37 cellular contexts compared by ENCODE assay signal in genomic region chr20:10960416-10960815, GRCh38.
"Had no signal": no experiment of that assay in that cellular context is flagged by ENCODE, and none has a peak within 500 bp of the region (broad histone marks: within the 10 kb centered on the region; RNA-seq: fewer than 3 reads in every experiment).

No MANE protein-coding gene starts in this region.

- DNase-seq: activated effector memory CD4-positive, alpha-beta T cell treated with anti-CD3 and anti-CD28 coated beads, Interleukin-2, amount 50 U/mL, for 16 hours; activated effector memory CD4-positive, alpha-beta T cell treated with Interleukin-2 at 50 U/mL for 16 hours; activated gamma-delta T cell; activated gamma-delta T cell treated with Interleukin-2 at 50 U/mL for 16 hours; activated naive CD4-positive, alpha-beta T cell; activated naive CD4-positive, alpha-beta T cell treated with anti-CD3 and anti-CD28 coated beads for 36 hours; activated naive CD4-positive, alpha-beta T cell treated with anti-CD3 and anti-CD28 coated beads, Interleukin-2, amount 10 ng/mL, durations not matched to agents 7 days and 5 days; activated naive CD4-positive, alpha-beta T cell treated with anti-CD3 and anti-CD28 coated beads, Interleukin-2, amount 50 U/mL, for 16 hours; activated naive CD4-positive, alpha-beta T cell treated with Interleukin-2 at 50 U/mL for 16 hours; activated naive CD8-positive, alpha-beta T cell treated with anti-CD3 and anti-CD28 coated beads for 36 hours; activated naive CD8-positive, alpha-beta T cell treated with anti-CD3 and anti-CD28 coated beads, Interleukin-2, amount 10 ng/mL, durations not matched to agents 7 days and 5 days; activated naive CD8-positive, alpha-beta T cell treated with anti-CD3 and anti-CD28 coated beads, Interleukin-2, amount 50 U/mL, for 24 hours; activated T-cell treated with anti-CD3 and anti-CD28 coated beads, Interleukin-2, amount 50 U/mL, for 24 hours; activated T-cell treated with anti-CD3 and anti-CD28 coated beads, Interleukin-2, amount 50 U/mL, for 4 hours; activated T-cell treated with anti-CD3 and anti-CD28 coated beads, Interleukin-2, amount 50 U/mL, for 48 hours; activated T-cell treated with anti-CD3 and anti-CD28 coated beads, Interleukin-2, amount 50 U/mL, for 72 hours; adrenal gland; amniotic stem cell; amygdala; anterior cingulate cortex; aorta; body of pancreas; brain microvascular endothelial cell; caudate nucleus; central memory CD4-positive, alpha-beta T cell; cerebellar nuclear complex had no signal

- H3K27ac Mint-ChIP-seq: activated naive CD4-positive, alpha-beta T cell treated with anti-CD3 and anti-CD28 coated beads for 36 hours; activated naive CD4-positive, alpha-beta T cell treated with anti-CD3 and anti-CD28 coated beads, Interleukin-2, amount 10 ng/mL, durations not matched to agents 7 days and 5 days; activated naive CD4-positive, alpha-beta T cell treated with anti-CD3 and anti-CD28 coated beads, Interleukin-2, amount 50 U/mL, for 24 hours; activated naive CD4-positive, alpha-beta T cell treated with anti-CD3 and anti-CD28 coated beads, Interleukin-2, amount 50 U/mL, for 72 hours; activated naive CD8-positive, alpha-beta T cell; activated naive CD8-positive, alpha-beta T cell treated with anti-CD3 and anti-CD28 coated beads for 36 hours; activated naive CD8-positive, alpha-beta T cell treated with anti-CD3 and anti-CD28 coated beads, Interleukin-2, amount 10 ng/mL, durations not matched to agents 7 days and 5 days; activated naive CD8-positive, alpha-beta T cell treated with anti-CD3 and anti-CD28 coated beads, Interleukin-2, amount 50 U/mL, for 24 hours; activated T-cell treated with anti-CD3 and anti-CD28 coated beads, Interleukin-2, amount 50 U/mL, for 24 hours; activated T-cell treated with anti-CD3 and anti-CD28 coated beads, Interleukin-2, amount 50 U/mL, for 72 hours; activated T-helper 1 cell treated with anti-CD3 and anti-CD28 coated beads, Interleukin-12 subunit alpha, Interleukin-12 subunit beta, Interleukin-2, Interleukin-4 antibody, amounts not matched to agents 30 ng/mL and 10 ng/mL and 1 ng/mL, durations not matched to agents 14 hours and 24 hours and 36 hours; activated T-helper 17 cell treated with anti-CD3 and anti-CD28 coated beads, Interleukin-2, amount 50 U/mL, for 72 hours; activated T-helper 2 cell treated with anti-CD3 and anti-CD28 coated beads, Interferon-gamma antibody, Interleukin-2, Interleukin-4, amounts not matched to agents 10 μg/mL and 5 μg/mL and 100 μg/mL, durations not matched to agents 14 hours and 24 hours and 36 hours; brain had no signal

- H3K27ac ChIP-seq: adrenal gland, ascending aorta, body of pancreas, brain microvascular endothelial cell, breast epithelium, cardiac muscle cell had no signal

- H3K4me1 Mint-ChIP-seq: activated naive CD4-positive, alpha-beta T cell treated with anti-CD3 and anti-CD28 coated beads, Interleukin-2, amount 10 ng/mL, durations not matched to agents 7 days and 5 days; activated naive CD4-positive, alpha-beta T cell treated with anti-CD3 and anti-CD28 coated beads, Interleukin-2, amount 50 U/mL, for 24 hours; activated naive CD8-positive, alpha-beta T cell treated with anti-CD3 and anti-CD28 coated beads for 36 hours; activated naive CD8-positive, alpha-beta T cell treated with anti-CD3 and anti-CD28 coated beads, Interleukin-2, amount 10 ng/mL, durations not matched to agents 7 days and 5 days; activated naive CD8-positive, alpha-beta T cell treated with anti-CD3 and anti-CD28 coated beads, Interleukin-2, amount 50 U/mL, for 24 hours; activated T-helper 17 cell treated with anti-CD3 and anti-CD28 coated beads, Interleukin-2, amount 50 U/mL, for 72 hours; brain; central memory CD8-positive, alpha-beta T cell had no signal

- H3K9me3 Mint-ChIP-seq: activated naive CD4-positive, alpha-beta T cell treated with anti-CD3 and anti-CD28 coated beads, Interleukin-2, amount 10 ng/mL, durations not matched to agents 7 days and 5 days; activated naive CD4-positive, alpha-beta T cell treated with anti-CD3 and anti-CD28 coated beads, Interleukin-2, amount 50 U/mL, for 24 hours; activated naive CD8-positive, alpha-beta T cell treated with anti-CD3 and anti-CD28 coated beads for 36 hours; activated naive CD8-positive, alpha-beta T cell treated with anti-CD3 and anti-CD28 coated beads, Interleukin-2, amount 10 ng/mL, durations not matched to agents 7 days and 5 days; activated T-cell treated with anti-CD3 and anti-CD28 coated beads, Interleukin-2, amount 50 U/mL, for 24 hours; activated T-helper 1 cell treated with anti-CD3 and anti-CD28 coated beads, Interleukin-12 subunit alpha, Interleukin-12 subunit beta, Interleukin-2, Interleukin-4 antibody, amounts not matched to agents 30 ng/mL and 10 ng/mL and 1 ng/mL, durations not matched to agents 14 hours and 24 hours and 36 hours; activated T-helper 17 cell treated with anti-CD3 and anti-CD28 coated beads, Interleukin-2, amount 50 U/mL, for 72 hours; activated T-helper 2 cell treated with anti-CD3 and anti-CD28 coated beads, Interferon-gamma antibody, Interleukin-2, Interleukin-4, amounts not matched to agents 10 μg/mL and 5 μg/mL and 100 μg/mL, durations not matched to agents 14 hours and 24 hours and 36 hours; central memory CD8-positive, alpha-beta T cell had no signal

- H3K27me3 Mint-ChIP-seq: activated naive CD4-positive, alpha-beta T cell treated with anti-CD3 and anti-CD28 coated beads, Interleukin-2, amount 10 ng/mL, durations not matched to agents 7 days and 5 days; activated naive CD8-positive, alpha-beta T cell treated with anti-CD3 and anti-CD28 coated beads for 36 hours; activated naive CD8-positive, alpha-beta T cell treated with anti-CD3 and anti-CD28 coated beads, Interleukin-2, amount 10 ng/mL, durations not matched to agents 7 days and 5 days; activated T-cell treated with anti-CD3 and anti-CD28 coated beads, Interleukin-2, amount 50 U/mL, for 24 hours; activated T-helper 17 cell treated with anti-CD3 and anti-CD28 coated beads, Interleukin-2, amount 50 U/mL, for 72 hours; central memory CD8-positive, alpha-beta T cell had no signal

- H3K36me3 Mint-ChIP-seq: activated naive CD4-positive, alpha-beta T cell treated with anti-CD3 and anti-CD28 coated beads, Interleukin-2, amount 10 ng/mL, durations not matched to agents 7 days and 5 days; activated naive CD4-positive, alpha-beta T cell treated with anti-CD3 and anti-CD28 coated beads, Interleukin-2, amount 50 U/mL, for 24 hours; activated naive CD4-positive, alpha-beta T cell treated with anti-CD3 and anti-CD28 coated beads, Interleukin-2, amount 50 U/mL, for 72 hours; activated naive CD8-positive, alpha-beta T cell; activated naive CD8-positive, alpha-beta T cell treated with anti-CD3 and anti-CD28 coated beads for 36 hours; activated naive CD8-positive, alpha-beta T cell treated with anti-CD3 and anti-CD28 coated beads, Interleukin-2, amount 10 ng/mL, durations not matched to agents 7 days and 5 days; brain had no signal

- H3K4me3 Mint-ChIP-seq: activated naive CD4-positive, alpha-beta T cell treated with anti-CD3 and anti-CD28 coated beads for 36 hours; activated naive CD4-positive, alpha-beta T cell treated with anti-CD3 and anti-CD28 coated beads, Interleukin-2, amount 10 ng/mL, durations not matched to agents 7 days and 5 days; activated naive CD4-positive, alpha-beta T cell treated with anti-CD3 and anti-CD28 coated beads, Interleukin-2, amount 50 U/mL, for 24 hours; activated naive CD8-positive, alpha-beta T cell; activated naive CD8-positive, alpha-beta T cell treated with anti-CD3 and anti-CD28 coated beads for 36 hours; activated naive CD8-positive, alpha-beta T cell treated with anti-CD3 and anti-CD28 coated beads, Interleukin-2, amount 10 ng/mL, durations not matched to agents 7 days and 5 days; activated naive CD8-positive, alpha-beta T cell treated with anti-CD3 and anti-CD28 coated beads, Interleukin-2, amount 50 U/mL, for 24 hours; activated T-cell treated with anti-CD3 and anti-CD28 coated beads, Interleukin-2, amount 50 U/mL, for 24 hours; activated T-cell treated with anti-CD3 and anti-CD28 coated beads, Interleukin-2, amount 50 U/mL, for 4 hours; activated T-cell treated with anti-CD3 and anti-CD28 coated beads, Interleukin-2, amount 50 U/mL, for 72 hours; activated T-helper 1 cell treated with anti-CD3 and anti-CD28 coated beads, Interleukin-12 subunit alpha, Interleukin-12 subunit beta, Interleukin-2, Interleukin-4 antibody, amounts not matched to agents 30 ng/mL and 10 ng/mL and 1 ng/mL, durations not matched to agents 14 hours and 24 hours and 36 hours; activated T-helper 17 cell treated with anti-CD3 and anti-CD28 coated beads, Interleukin-2, amount 50 U/mL, for 72 hours; brain; central memory CD8-positive, alpha-beta T cell had no signal

- ATAC-seq: activated naive CD4-positive, alpha-beta T cell treated with anti-CD3 and anti-CD28 coated beads, Interleukin-2, amount 50 U/mL, for 72 hours; activated naive CD8-positive, alpha-beta T cell treated with anti-CD3 and anti-CD28 coated beads, Interleukin-2, amount 50 U/mL, for 24 hours; activated T-cell treated with anti-CD3 and anti-CD28 coated beads, Interleukin-2, amount 50 U/mL, for 4 hours; activated T-cell treated with anti-CD3 and anti-CD28 coated beads, Interleukin-2, amount 50 U/mL, for 72 hours; activated T-helper 17 cell treated with anti-CD3 and anti-CD28 coated beads, Interleukin-2, amount 50 U/mL, for 72 hours; body of pancreas had no signal
